In the genomic region with DNA sequence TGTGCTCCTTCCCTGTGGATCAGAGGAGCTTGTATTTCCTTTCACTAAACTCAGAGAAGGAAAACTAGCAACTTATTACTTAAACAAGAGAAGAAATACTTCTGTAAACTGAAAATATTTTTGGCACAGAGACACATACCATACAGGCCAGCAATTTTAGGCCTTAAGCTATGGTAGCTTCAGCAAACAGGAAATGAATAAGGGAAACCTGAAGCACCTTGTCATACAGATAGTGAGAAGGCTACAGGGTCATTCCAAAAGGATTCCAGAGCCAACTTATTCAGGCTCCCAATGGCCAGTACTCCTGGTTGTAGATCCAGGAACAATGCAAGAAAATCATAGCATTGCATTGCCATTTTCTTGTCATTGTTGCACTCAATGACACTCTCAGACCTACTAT, we compare ENCODE assay signal across 17 cellular contexts. TPM values are rescaled to one million over a fixed set of nuclear protein-coding genes. Genes with fewer than 3 reads are reported as not detected.
A peak's percentile ranks its signal among the peaks of the same experiment; 100 is the strongest.
DNase-seq lines count a peak whose midpoint lies in the region; ATAC-seq and TF ChIP-seq lines count a peak whose summit lies in the region.
"Had no signal": no experiment of that assay in that cellular context is flagged by ENCODE, and none has a peak within 500 bp of the region (broad histone marks: within the 10 kb centered on the region; RNA-seq: fewer than 3 reads in every experiment).

No MANE protein-coding gene starts in this region.

- peaks cover 19% of the 10 kb centered on the region for H3K9me3 Mint-ChIP-seq in CD8-positive, alpha-beta T cell
- no peaks in the 10 kb centered on the region for H3K9me3 Mint-ChIP-seq in immature natural killer cell
- peaks cover 14% of the 10 kb centered on the region for H3K9me3 Mint-ChIP-seq in activated T-helper 1 cell treated with anti-CD3 and anti-CD28 coated beads, Interleukin-12 subunit alpha, Interleukin-12 subunit beta, Interleukin-2, Interleukin-4 antibody, amounts not matched to agents 30 ng/mL and 10 ng/mL and 1 ng/mL, durations not matched to agents 14 hours and 24 hours and 36 hours

- H3K27me3 ChIP-seq in CD8-positive, alpha-beta T cell (ENCODE audit: insufficient read depth, low read length), result no peaks in the 10 kb centered on the region
- no peaks in the 10 kb centered on the region for H3K27me3 ChIP-seq in GM23248 (replicated peaks; ENCODE audit: insufficient read depth)
- H3K27me3 ChIP-seq in adipocyte (replicated peaks; ENCODE audit: control insufficient read depth, insufficient read depth, low read length), result no peaks in the 10 kb centered on the region
- H3K27me3 ChIP-seq: body of pancreas, ovary had no signal

- H3K27me3 Mint-ChIP-seq in CD8-positive, alpha-beta T cell (ENCODE audit: low read depth), result no peaks in the 10 kb centered on the region
- H3K27me3 Mint-ChIP-seq in immature natural killer cell (ENCODE audit: low read depth in 3 of 3), result peaks cover 0 to 1% (median 0%) of the 10 kb centered on the region in 3 donors
- no peaks in the 10 kb centered on the region for H3K27me3 Mint-ChIP-seq in activated T-helper 1 cell treated with anti-CD3 and anti-CD28 coated beads, Interleukin-12 subunit alpha, Interleukin-12 subunit beta, Interleukin-2, Interleukin-4 antibody, amounts not matched to agents 30 ng/mL and 10 ng/mL and 1 ng/mL, durations not matched to agents 14 hours and 24 hours and 36 hours (ENCODE audit: insufficient read depth)

- peak overlapping the region; percentile 5 for H3K4me2 ChIP-seq in GM23248 (ENCODE audit: unreplicated experiment)

- peaks cover 24% of the 10 kb centered on the region for H3F3A ChIP-seq in GM23248 (ENCODE audit: insufficient read depth)

- H3K4me1 Mint-ChIP-seq in CD8-positive, alpha-beta T cell (ENCODE audit: low read depth), result peaks cover 46% of the 10 kb centered on the region
- H3K4me1 Mint-ChIP-seq in immature natural killer cell, result peaks cover 21 to 29% of the 10 kb centered on the region in 2 donors
- H3K4me1 Mint-ChIP-seq in activated T-helper 1 cell treated with anti-CD3 and anti-CD28 coated beads, Interleukin-12 subunit alpha, Interleukin-12 subunit beta, Interleukin-2, Interleukin-4 antibody, amounts not matched to agents 30 ng/mL and 10 ng/mL and 1 ng/mL, durations not matched to agents 14 hours and 24 hours and 36 hours (ENCODE audit: low read depth), result peaks cover 39% of the 10 kb centered on the region

- no peak overlapping the region for H3K4me3 Mint-ChIP-seq in CD8-positive, alpha-beta T cell
- peak overlapping the region in 1 of 5 donors; percentile 12 for H3K4me3 Mint-ChIP-seq in immature natural killer cell
- no peak overlapping the region for H3K4me3 Mint-ChIP-seq in activated T-helper 1 cell treated with anti-CD3 and anti-CD28 coated beads, Interleukin-12 subunit alpha, Interleukin-12 subunit beta, Interleukin-2, Interleukin-4 antibody, amounts not matched to agents 30 ng/mL and 10 ng/mL and 1 ng/mL, durations not matched to agents 14 hours and 24 hours and 36 hours

- no peak overlapping the region for H3K27ac ChIP-seq in CD8-positive, alpha-beta T cell (ENCODE audit: low read depth, low read length)
- 0 out of 2 replicates have a peak overlapping the region, but pooled peaks have one; percentile 3 for H3K27ac ChIP-seq in GM23248
- H3K27ac ChIP-seq: body of pancreas, ovary had no signal

- CTCF ChIA-PET in CD8-positive, alpha-beta T cell (lab: Charles Lee), result interaction anchor here (0.6 to 5.7 kb wide), 6 partner anchors 17 to 359 kb away, joined by 3 to 72 read pairs (median 6); no protein-coding TSS in a partner anchor

- H4K20me1 ChIP-seq in GM23248 (ENCODE audit: insufficient read depth), result no peaks in the 10 kb centered on the region

- peaks cover 24% of the 10 kb centered on the region for H3K4me1 ChIP-seq in CD8-positive, alpha-beta T cell (ENCODE audit: insufficient read depth, low read length)
- H3K4me1 ChIP-seq in GM23248 (ENCODE audit: insufficient read depth) (peaks cover 13% of the 10 kb centered on the region), adipocyte (ENCODE audit: control insufficient read depth, insufficient read depth, low read length) (peaks cover 14% of the 10 kb centered on the region)
- H3K4me1 ChIP-seq: body of pancreas had no signal

- H3K9me2 ChIP-seq in GM23248 (ENCODE audit: insufficient read depth), result no peaks in the 10 kb centered on the region

- H3K36me3 ChIP-seq in CD8-positive, alpha-beta T cell (ENCODE audit: insufficient read depth, low read length), result peaks cover 10% of the 10 kb centered on the region
- H3K36me3 ChIP-seq in GM23248 (ENCODE audit: low read depth) (peaks cover 13% of the 10 kb centered on the region), adipocyte (ENCODE audit: control insufficient read depth, insufficient read depth, low read length, severe bottlenecking) (peaks cover 5% of the 10 kb centered on the region)
- H3K36me3 ChIP-seq: ovary had no signal

- H3K79me2 ChIP-seq in GM23248 (ENCODE audit: insufficient read depth), result no peaks in the 10 kb centered on the region

- in situ Hi-C loops in GM23248 (cut with MboI), result loop anchor here (5.0 to 10.0 kb wide), 2 partner anchors 361 to 443 kb away; partner anchors contain the start of gene GBP6

- intact Hi-C loops in CD8-positive, alpha-beta T cell (cut with DNase I, micrococcal nuclease), result loop anchor here in 1 of 2 experiments (1.0 to 5.0 kb wide), 3 partner anchors 61 to 450 kb away; no protein-coding TSS in a partner anchor
- intact Hi-C loops in activated T-helper 1 cell treated with anti-CD3 and anti-CD28 coated beads, Interleukin-12 subunit alpha, Interleukin-12 subunit beta, Interleukin-2, Interleukin-4 antibody, amounts not matched to agents 30 ng/mL and 10 ng/mL and 1 ng/mL, durations not matched to agents 14 hours and 24 hours and 36 hours (cut with micrococcal nuclease), result no loop called here

- TF ChIP-seq CTCF in CD8-positive, alpha-beta T cell (IDR thresholded peaks at IDR 0.05), result no peak

- peak; percentile 22 for ATAC-seq in CD8-positive, alpha-beta T cell
- ATAC-seq in GM18517 (IDR thresholded peaks at IDR 0.05; ENCODE audit: unreplicated experiment), result no peak
- ATAC-seq: body of pancreas had no signal

- H3K9ac ChIP-seq in GM23248 (no peak overlapping the region), adipocyte (ENCODE audit: low read length) (no peak overlapping the region)

- H2AFZ ChIP-seq in GM23248, result no peak overlapping the region

- peaks cover 33% of the 10 kb centered on the region for H3K36me3 Mint-ChIP-seq in CD8-positive, alpha-beta T cell
- peaks cover 14 to 37% (median 33%) of the 10 kb centered on the region in 3 donors for H3K36me3 Mint-ChIP-seq in immature natural killer cell
- peaks cover 36% of the 10 kb centered on the region for H3K36me3 Mint-ChIP-seq in activated T-helper 1 cell treated with anti-CD3 and anti-CD28 coated beads, Interleukin-12 subunit alpha, Interleukin-12 subunit beta, Interleukin-2, Interleukin-4 antibody, amounts not matched to agents 30 ng/mL and 10 ng/mL and 1 ng/mL, durations not matched to agents 14 hours and 24 hours and 36 hours (ENCODE audit: low read depth)

- POLR2A ChIA-PET in CD8-positive, alpha-beta T cell (lab: Charles Lee), result interaction anchor here (0.9 to 1.5 kb wide), 2 partner anchors 19 to 21 kb away, joined by 3 to 4 read pairs; partner anchors contain the start of gene GBP3

- H3K9me3 ChIP-seq in CD8-positive, alpha-beta T cell (ENCODE audit: low read length), result peaks cover 7% of the 10 kb centered on the region
- H3K9me3 ChIP-seq in GM23248 (ENCODE audit: low read depth) (no peaks in the 10 kb centered on the region), adipocyte (ENCODE audit: control insufficient read depth, low read length) (no peaks in the 10 kb centered on the region)
- H3K9me3 ChIP-seq: body of pancreas, ovary had no signal

- H3K4me3 ChIP-seq in CD8-positive, alpha-beta T cell (ENCODE audit: low read depth, low read length), result no peak overlapping the region
- H3K4me3 ChIP-seq in GM23248 (no peak overlapping the region), adipocyte (ENCODE audit: low read length) (no peak overlapping the region)
- H3K4me3 ChIP-seq: body of pancreas, ovary had no signal

- H3K27ac Mint-ChIP-seq in CD8-positive, alpha-beta T cell, result no peak overlapping the region
- H3K27ac Mint-ChIP-seq in immature natural killer cell, result peak overlapping the region in 5 of 6 donors; percentile 17 to 89 (median 54)
- no peak overlapping the region for H3K27ac Mint-ChIP-seq in activated T-helper 1 cell treated with anti-CD3 and anti-CD28 coated beads, Interleukin-12 subunit alpha, Interleukin-12 subunit beta, Interleukin-2, Interleukin-4 antibody, amounts not matched to agents 30 ng/mL and 10 ng/mL and 1 ng/mL, durations not matched to agents 14 hours and 24 hours and 36 hours

- DNase-seq in CD8-positive, alpha-beta T cell, result no peak
- DNase-seq in GM23248 (peak; percentile 34), adipocyte (ENCODE audit: low read depth) (peak; percentile 47), immature natural killer cell (no peak), GM19240 (ENCODE audit: insufficient read length, low spot score) (no peak), COR-L47 (lab: John Stamatoyannopoulos, UW) (no peak)
- no peak for DNase-seq in activated T-helper 1 cell treated with anti-CD3 and anti-CD28 coated beads, Interleukin-12 subunit alpha, Interleukin-12 subunit beta, Interleukin-2, Interleukin-4 antibody, amounts not matched to agents 30 ng/mL and 10 ng/mL and 1 ng/mL, durations not matched to agents 14 hours and 24 hours and 36 hours (ENCODE audit: low spot score)
- DNase-seq: activated CD8-positive, alpha-beta memory T cell treated with anti-CD3 and anti-CD28 coated beads for 24 hours; activated effector memory CD4-positive, alpha-beta T cell treated with anti-CD3 and anti-CD28 coated beads, Interleukin-2, amount 50 U/mL, for 16 hours; body of pancreas; DMS 273 treated with DMSO at 0.1 percent for 48 hours; NCI-H2081; NCI-H69; ovary; stimulated activated CD4-positive, alpha-beta T cell treated with anti-CD3 and anti-CD28 coated beads, Interleukin-2, amount 100 ng/mL, for 48 hours; SW 1271 had no signal

RNA-seq across cellular contexts. Expression of gene KYAT3, which starts 9.1 kb away (rescaled TPM):
- total RNA-seq in CD8-positive, alpha-beta T cell, result 10 to 100 TPM; 12.4 to 13.9 TPM
- total RNA-seq in GM23248 (2014; rRNA removed; shearing (Covaris generic)), result 25.3 and 36.5 TPM in 2 replicates
- polyA plus RNA-seq in GM23248 (2016; fragmentation: Nextera tagmentation; extraction: Ambion mirVana), result 38.7 and 38.8 TPM in 2 replicates
- 10 to 100 TPM; 13.6 to 19.2 (median 15.6) TPM for polyA plus RNA-seq in immature natural killer cell
- 28.5 and 32.5 TPM in 2 replicates for total RNA-seq in activated T-helper 1 cell treated with anti-CD3 and anti-CD28 coated beads, Interleukin-12 subunit alpha, Interleukin-12 subunit beta, Interleukin-2, Interleukin-4 antibody, amounts not matched to agents 30 ng/mL and 10 ng/mL and 1 ng/mL, durations not matched to agents 14 hours and 24 hours and 36 hours

RNA-seq across cellular contexts. Expression of gene RBMXL1, which starts 9.1 kb away (rescaled TPM):
- 10 to 100 TPM; 23.1 to 24.7 TPM for total RNA-seq in CD8-positive, alpha-beta T cell
- 7.1 and 9.4 TPM in 2 replicates for total RNA-seq in GM23248 (2014; rRNA removed; shearing (Covaris generic))
- polyA plus RNA-seq in GM23248 (2016; fragmentation: Nextera tagmentation; extraction: Ambion mirVana) (8.0 and 8.4 TPM in 2 replicates), immature natural killer cell (1 to 10 TPM in 2 of 3 donors, under 1 TPM in 1; 0.93 to 9.2 (median 5.4) TPM)
- total RNA-seq in activated T-helper 1 cell treated with anti-CD3 and anti-CD28 coated beads, Interleukin-12 subunit alpha, Interleukin-12 subunit beta, Interleukin-2, Interleukin-4 antibody, amounts not matched to agents 30 ng/mL and 10 ng/mL and 1 ng/mL, durations not matched to agents 14 hours and 24 hours and 36 hours, result 35.8 and 38.9 TPM in 2 replicates

RNA-seq across cellular contexts. Expression of gene GBP3, which starts 21.2 kb away (rescaled TPM):
- 10 to 100 TPM; 18.6 to 21.6 TPM for total RNA-seq in CD8-positive, alpha-beta T cell
- 59.9 and 63.5 TPM in 2 replicates for total RNA-seq in GM23248 (2014; rRNA removed; shearing (Covaris generic))
- polyA plus RNA-seq in GM23248 (2016; fragmentation: Nextera tagmentation; extraction: Ambion mirVana) (29.9 and 33.1 TPM in 2 replicates), immature natural killer cell (10 to 100 TPM in 1 of 3 donors, 1 to 10 TPM in 2; 7.7 to 18.2 (median 8.3) TPM)
- total RNA-seq in activated T-helper 1 cell treated with anti-CD3 and anti-CD28 coated beads, Interleukin-12 subunit alpha, Interleukin-12 subunit beta, Interleukin-2, Interleukin-4 antibody, amounts not matched to agents 30 ng/mL and 10 ng/mL and 1 ng/mL, durations not matched to agents 14 hours and 24 hours and 36 hours, result 12.0 and 14.5 TPM in 2 replicates

Comparison
In these comparisons a context has a peak if more than half of its experiments do, and no peak if none do; other contexts are left out.
1. DNase-seq: peak in GM23248 (single experiment) and adipocyte (single experiment); none in CD8-positive, alpha-beta T cell (0 of 7), immature natural killer cell (0 of 3), GM19240 (single experiment), activated T-helper 1 cell treated with anti-CD3 and anti-CD28 coated beads, Interleukin-12 subunit alpha, Interleukin-12 subunit beta, Interleukin-2, Interleukin-4 antibody, amounts not matched to agents 30 ng/mL and 10 ng/mL and 1 ng/mL, durations not matched to agents 14 hours and 24 hours and 36 hours (single experiment) and COR-L47 (single experiment).
2. H3K27ac Mint-ChIP-seq: peak in immature natural killer cell (5 of 6); none in CD8-positive, alpha-beta T cell (single experiment) and activated T-helper 1 cell treated with anti-CD3 and anti-CD28 coated beads, Interleukin-12 subunit alpha, Interleukin-12 subunit beta, Interleukin-2, Interleukin-4 antibody, amounts not matched to agents 30 ng/mL and 10 ng/mL and 1 ng/mL, durations not matched to agents 14 hours and 24 hours and 36 hours (single experiment).